In genomic region chr3:105824129-105824528, GRCh38 we compare ENCODE assay signal across 12 cellular contexts. TPM values are rescaled to one million over a fixed set of nuclear protein-coding genes. Genes with fewer than 3 reads are reported as not detected.
A peak's percentile ranks its signal among the peaks of the same experiment; 100 is the strongest.
DNase-seq lines count a peak whose midpoint lies in the region; ATAC-seq and TF ChIP-seq lines count a peak whose summit lies in the region.
"Had no signal": no experiment of that assay in that cellular context is flagged by ENCODE, and none has a peak within 500 bp of the region (broad histone marks: within the 10 kb centered on the region; RNA-seq: fewer than 3 reads in every experiment).

No MANE protein-coding gene starts in this region.

- H3K27me3 ChIP-seq in left ventricle myocardium inferior (ENCODE audit: low read depth) (no peaks in the 10 kb centered on the region), adipocyte (replicated peaks; ENCODE audit: control insufficient read depth, insufficient read depth, low read length) (no peaks in the 10 kb centered on the region)
- H3K27me3 ChIP-seq: spleen had no signal

- DNase-seq in left ventricle myocardium inferior (no peak), left cardiac atrium (no peak), adipocyte (ENCODE audit: low read depth) (no peak), substantia nigra (lab: John Stamatoyannopoulos, UW) (no peak), activated gamma-delta T cell (lab: John Stamatoyannopoulos, UW) (no peak)
- DNase-seq: NCI-H187 treated with DMSO at 0.1 percent for 48 hours, spleen had no signal

- H3K36me3 ChIP-seq in left ventricle myocardium inferior = peaks cover 14% of the 10 kb centered on the region
- peaks cover 27% of the 10 kb centered on the region for H3K36me3 ChIP-seq in adipocyte (ENCODE audit: control insufficient read depth, insufficient read depth, low read length, severe bottlenecking)
- peaks cover 20% of the 10 kb centered on the region for H3K36me3 ChIP-seq in mesodermal cell (ENCODE audit: control insufficient read depth, insufficient read depth, low read length)
- no peaks in the 10 kb centered on the region for H3K36me3 ChIP-seq in urinary bladder (ENCODE audit: insufficient read depth)

- no peak overlapping the region for H3K4me3 ChIP-seq in left ventricle myocardium inferior
- peak overlapping the region; percentile 33 for H3K4me3 ChIP-seq in adipocyte (ENCODE audit: low read length)
- no peak overlapping the region for H3K4me3 ChIP-seq in mesodermal cell (ENCODE audit: extremely low read depth, insufficient read depth, low read length, poor library complexity, severe bottlenecking)
- no peak overlapping the region for H3K4me3 ChIP-seq in urinary bladder (ENCODE audit: low read depth, low read length)
- H3K4me3 ChIP-seq: spleen had no signal

- peaks cover 90% of the 10 kb centered on the region for H3K4me1 ChIP-seq in left ventricle myocardium inferior
- H3K4me1 ChIP-seq in adipocyte (ENCODE audit: control insufficient read depth, insufficient read depth, low read length) = peaks cover 65% of the 10 kb centered on the region
- H3K4me1 ChIP-seq in mesodermal cell (ENCODE audit: control insufficient read depth, insufficient read depth, low read length, poor library complexity, severe bottlenecking) = peaks cover 44% of the 10 kb centered on the region
- no peaks in the 10 kb centered on the region for H3K4me1 ChIP-seq in urinary bladder (ENCODE audit: insufficient read depth)

- no peak for ATAC-seq in left cardiac atrium
- ATAC-seq in GM21723 (IDR thresholded peaks at IDR 0.05; ENCODE audit: unreplicated experiment) = no peak

- H3K9me3 ChIP-seq in left ventricle myocardium inferior (replicated peaks) (no peaks in the 10 kb centered on the region), adipocyte (ENCODE audit: control insufficient read depth, low read length) (no peaks in the 10 kb centered on the region), mesodermal cell (ENCODE audit: control insufficient read depth, low read length) (no peaks in the 10 kb centered on the region)
- H3K9me3 ChIP-seq: spleen had no signal

- intact Hi-C loops in left ventricle myocardium inferior (cut with micrococcal nuclease) = no loop called here
- intact Hi-C loops in left cardiac atrium (cut with DNase I) = no loop called here

- no peak overlapping the region for H3K9ac ChIP-seq in adipocyte (ENCODE audit: low read length)

- TF ChIP-seq CTCF in left ventricle myocardium inferior (IDR thresholded peaks at IDR 0.05; ENCODE audit: borderline replicate concordance) = no peak

- WGBS in mesodermal cell (ENCODE audit: insufficient coverage in 2 of 2), 2 experiments = 100% methylated on average over 1 of the region's 2 CpGs; no CpG with 5 or more reads in 1 of the 2 experiments
- WGBS in urinary bladder = 92% methylated on average over 2 of the region's 2 CpGs

- H3K27ac ChIP-seq in left ventricle myocardium inferior (replicated peaks) (peak overlapping the region; percentile 86), mesodermal cell (ENCODE audit: low read depth, low read length, severe bottlenecking) (peak overlapping the region; percentile 79), urinary bladder (ENCODE audit: low read depth) (peak overlapping the region; percentile 56), substantia nigra (ENCODE audit: low read depth, low read length, poor library complexity, severe bottlenecking) (no peak overlapping the region)
- H3K27ac ChIP-seq: C4-2B, VCaP had no signal

RNA-seq across cellular contexts. Expression of gene CBLB, which starts 44.7 kb away (rescaled TPM):
- total RNA-seq in left ventricle myocardium inferior (46.7 TPM), left cardiac atrium (10 to 100 TPM; 35.7 to 41.1 TPM), urinary bladder (126 TPM)
- 34.5 TPM for polyA plus RNA-seq in mesodermal cell (2013, experiment 1 of 2)
- 32.2 TPM for polyA plus RNA-seq in mesodermal cell (2013, experiment 2 of 2)
- polyA plus RNA-seq in urinary bladder = 14.4 TPM
